In the genomic region with DNA sequence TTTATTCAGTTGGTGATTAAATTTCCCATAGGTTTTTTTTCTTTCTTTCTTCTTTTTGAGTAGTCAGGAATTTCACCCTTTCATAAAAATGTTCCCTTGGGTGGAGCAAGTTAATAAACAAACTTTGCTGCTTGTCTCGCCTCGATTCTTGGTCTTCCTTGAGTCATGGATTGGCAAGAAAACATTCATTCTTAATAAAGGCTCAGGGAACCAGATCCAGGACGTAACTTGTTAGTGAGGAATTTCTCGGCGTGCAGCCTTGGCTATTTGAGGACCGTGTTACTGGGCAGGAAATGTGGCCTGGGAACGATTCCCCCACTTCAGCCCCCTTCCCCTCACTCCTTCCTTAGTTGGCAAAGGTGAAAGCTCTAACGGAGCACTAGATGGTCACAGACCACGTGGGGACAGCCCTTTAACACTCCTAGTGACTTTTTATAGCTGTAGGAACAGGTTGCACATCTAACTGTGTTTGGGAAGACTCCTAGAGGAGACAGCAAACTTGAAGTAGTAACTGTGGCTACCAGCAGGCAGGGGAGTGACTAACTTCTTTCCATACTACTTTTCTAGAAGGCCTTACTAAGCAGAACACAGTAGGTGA, we compare ENCODE assay signal across 9 cellular contexts.
DNase-seq lines count a peak whose midpoint lies in the region; ATAC-seq and TF ChIP-seq lines count a peak whose summit lies in the region.
"Had no signal": no experiment of that assay in that cellular context is flagged by ENCODE, and none has a peak within 500 bp of the region (broad histone marks: within the 10 kb centered on the region; RNA-seq: fewer than 3 reads in every experiment).

No MANE protein-coding gene starts in this region.

- peaks cover 2% of the 10 kb centered on the region; the same call in 1 of the 2 replicates for H3K36me3 ChIP-seq in BJ (ENCODE audit: control insufficient read depth, insufficient read depth, low read length)
- no peaks in the 10 kb centered on the region for H3K36me3 ChIP-seq in heart right ventricle
- H3K36me3 ChIP-seq in brain microvascular endothelial cell (replicated peaks), result no peaks in the 10 kb centered on the region

- ATAC-seq in heart right ventricle (peak; percentile 6 to 45 (median 24)), GM18873 (IDR thresholded peaks at IDR 0.05; ENCODE audit: low FRiP score, unreplicated experiment) (no peak), HG03442 (IDR thresholded peaks at IDR 0.05; ENCODE audit: unreplicated experiment) (no peak)

- in situ Hi-C loops in brain microvascular endothelial cell (cut with HindIII; ENCODE audit: low pct_ligation_motif_present, low sequenced_read_pairs), result no loop called here

- peaks cover 0 to 1% (median 0%) of the 10 kb centered on the region in 11 donors for H3K9me3 ChIP-seq in heart right ventricle
- H3K9me3 ChIP-seq: Caco-2 had no signal

- WGBS in heart right ventricle, 2 donors, result 11 to 20% methylated on average over 9 of the region's 9 CpGs

- H3K4me3 ChIP-seq in BJ (ENCODE audit: low read depth, low read length), result 0 out of 2 replicates have a peak overlapping the region, but pooled peaks have one; percentile 5
- peak overlapping the region in 6 of 10 donors; percentile 72 to 96 (median 86) for H3K4me3 ChIP-seq in heart right ventricle
- no peak overlapping the region for H3K4me3 ChIP-seq in brain microvascular endothelial cell (ENCODE audit: low read depth, low read length)

- DNase-seq in BJ (ENCODE audit: low read depth), result peak; percentile 85
- peak; percentile 27 for DNase-seq in amniotic stem cell (lab: John Stamatoyannopoulos, UW)
- peak in 1 of 2 donors; percentile 66 for DNase-seq in heart right ventricle
- peak; percentile 80 for DNase-seq in posterior vena cava (ENCODE audit: low spot score)
- DNase-seq in GDM1 (lab: John Stamatoyannopoulos, UW), result no peak
- no peak for DNase-seq in brain microvascular endothelial cell
- DNase-seq: Caco-2 had no signal

- peak overlapping the region; percentile 68 to 95 (median 92) for H3K27ac ChIP-seq in heart right ventricle
- H3K27ac ChIP-seq in brain microvascular endothelial cell, result no peak overlapping the region

- CTCF ChIA-PET in BJ (lab: Yijun Ruan, JAX), result interaction anchor here (1.2 to 3.2 kb wide), 3 partner anchors 85 to 298 kb away, joined by 3 to 11 read pairs (median 4); no protein-coding TSS in a partner anchor

- POLR2A ChIA-PET in BJ (lab: Charles Lee), result interaction anchor here (0.6 kb wide), 3 partner anchors 21 to 1141 kb away, joined by 3 to 19 read pairs (median 4); no protein-coding TSS in a partner anchor

- intact Hi-C loops in heart right ventricle (cut with DNase I) (loop anchor here in 9 of 10 donors (2.0 to 10.0 kb wide), 14 partner anchors 51 to 281 kb away; a partner anchor contains a TSS), posterior vena cava (cut with DNase I) (no loop called here)

- H3K27me3 ChIP-seq in BJ (ENCODE audit: control insufficient read depth, insufficient read depth, low read length) (no peaks in the 10 kb centered on the region), heart right ventricle (peaks cover 0 to 39% (median 0%) of the 10 kb centered on the region in 7 donors), brain microvascular endothelial cell (replicated peaks) (peaks cover 32% of the 10 kb centered on the region)

- TF ChIP-seq CTCF in BJ (IDR thresholded peaks at IDR 0.05; ENCODE audit: insufficient read depth, low read depth, low read length) (0 out of 2 replicates have a peak, but pooled peaks have one; percentile 6), heart right ventricle (IDR thresholded peaks at IDR 0.05) (no peak), brain microvascular endothelial cell (IDR thresholded peaks at IDR 0.05; ENCODE audit: low read depth, low read length, missing control alignments) (no peak)

- peaks cover 12 to 76% (median 54%) of the 10 kb centered on the region in 9 donors for H3K4me1 ChIP-seq in heart right ventricle
- H3K4me1 ChIP-seq: Caco-2 had no signal

Comparison
In these comparisons a context has a peak if more than half of its experiments do, and no peak if none do; other contexts are left out.
1. DNase-seq: peak in BJ (single experiment), amniotic stem cell (single experiment) and posterior vena cava (single experiment); none in GDM1 (single experiment) and brain microvascular endothelial cell (single experiment).
2. ATAC-seq: peak in heart right ventricle (8 of 8); none in GM18873 (single experiment) and HG03442 (single experiment).
3. intact Hi-C loops: an anchor here in heart right ventricle (2.0 to 10.0 kb wide); none called in posterior vena cava.